In the genomic region with DNA sequence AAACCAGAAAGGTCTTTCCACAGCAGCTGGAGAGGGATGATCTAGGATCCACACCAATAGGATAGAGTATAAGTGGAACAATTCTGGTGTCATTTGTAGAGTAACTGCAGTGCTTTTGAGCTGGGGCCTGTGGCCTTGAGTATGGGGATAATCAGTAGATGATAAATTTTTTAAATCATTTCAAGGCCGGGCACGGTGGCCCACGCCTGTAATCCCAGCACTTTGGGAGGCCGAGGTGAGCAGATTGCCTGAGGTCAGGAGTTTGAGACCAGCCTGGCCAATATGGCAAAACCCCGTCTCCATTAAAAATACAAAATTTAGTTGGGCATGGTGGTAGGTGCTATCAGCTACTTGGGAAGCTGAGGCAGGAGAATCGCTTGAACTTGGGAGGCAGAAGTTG, we compare ENCODE assay signal across 11 cellular contexts. TPM values are rescaled to one million over a fixed set of nuclear protein-coding genes. Genes with fewer than 3 reads are reported as not detected.
DNase-seq lines count a peak whose midpoint lies in the region; ATAC-seq and TF ChIP-seq lines count a peak whose summit lies in the region.
"Not testable (repeated sequence)": the region's sequence is repeated elsewhere in the genome, so short reads cannot be mapped to it uniquely, and the experiment has no call there.
"Had no signal": no experiment of that assay in that cellular context is flagged by ENCODE, and none has a peak within 500 bp of the region (broad histone marks: within the 10 kb centered on the region; RNA-seq: fewer than 3 reads in every experiment).

No MANE protein-coding gene starts in this region.

- peaks cover 15% of the 10 kb centered on the region for H3K4me1 Mint-ChIP-seq in CD14-positive monocyte
- peaks cover 23% of the 10 kb centered on the region for H3K4me1 Mint-ChIP-seq in T-helper 17 cell
- H3K4me1 Mint-ChIP-seq in activated T-cell treated with anti-CD3 and anti-CD28 coated beads, Interleukin-2, amount 50 U/mL, for 24 hours (ENCODE audit: low read depth) = peaks cover 45% of the 10 kb centered on the region
- H3K4me1 Mint-ChIP-seq in activated naive CD8-positive, alpha-beta T cell treated with anti-CD3 and anti-CD28 coated beads for 36 hours = peaks cover 18% of the 10 kb centered on the region
- not testable (repeated sequence) for H3K4me1 Mint-ChIP-seq in chondrocyte (ENCODE audit: low read depth)
- peaks cover 15 to 28% of the 10 kb centered on the region in 2 donors for H3K4me1 Mint-ChIP-seq in natural killer cell treated with Interleukin-12 subunit alpha and Interleukin-12 subunit beta and Interleukin-15 and Interleukin-18, amount 100 ng/mL, for 72 hours (ENCODE audit: low read depth in 2 of 2)
- H3K4me1 Mint-ChIP-seq in stimulated activated memory B cell treated with anti-CD40 and anti-IgM and Interleukin-4, amounts not matched to agents 10 μg/mL and 1 μg/mL and 100 μg/mL, for 72 hours = peaks cover 38% of the 10 kb centered on the region

- H3K4me3 Mint-ChIP-seq in CD14-positive monocyte; T-helper 17 cell; activated T-cell treated with anti-CD3 and anti-CD28 coated beads, Interleukin-2, amount 50 U/mL, for 24 hours; activated naive CD8-positive, alpha-beta T cell treated with anti-CD3 and anti-CD28 coated beads for 36 hours; chondrocyte (ENCODE audit: unreplicated experiment); stimulated activated memory B cell treated with anti-CD40 and anti-IgM and Interleukin-4, amounts not matched to agents 10 μg/mL and 1 μg/mL and 100 μg/mL, for 72 hours: not testable (repeated sequence)
- H3K4me3 Mint-ChIP-seq in natural killer cell treated with Interleukin-12 subunit alpha and Interleukin-12 subunit beta and Interleukin-15 and Interleukin-18, amount 100 ng/mL, for 72 hours = peak overlapping the region; percentile 44

- H3K79me2 ChIP-seq in PC-3 (ENCODE audit: low read length) = not testable (repeated sequence)

- peaks cover 27% of the 10 kb centered on the region for H3K4me1 ChIP-seq in PC-3 (ENCODE audit: insufficient read depth, low read length)

- not testable (repeated sequence) for H3K36me3 ChIP-seq in PC-3 (ENCODE audit: low read depth, low read length)

- H3K4me3 ChIP-seq in PC-3 (ENCODE audit: low read length) = not testable (repeated sequence)

- not testable (repeated sequence) for BruUV-seq in PC-3 (replicated peaks; lab: Mats Ljungman, UMichigan)

- H3K27ac ChIP-seq in PC-3 (ENCODE audit: low read length) = peak overlapping the region; percentile 75

- DNase-seq in CD14-positive monocyte (ENCODE audit: low spot score); PC-3; T-helper 17 cell; activated T-cell treated with anti-CD3 and anti-CD28 coated beads, Interleukin-2, amount 50 U/mL, for 24 hours; activated naive CD8-positive, alpha-beta T cell treated with anti-CD3 and anti-CD28 coated beads for 36 hours; natural killer cell treated with Interleukin-12 subunit alpha and Interleukin-12 subunit beta and Interleukin-15 and Interleukin-18, amount 100 ng/mL, for 72 hours (ENCODE audit: low spot score): not testable (repeated sequence)
- peak; percentile 29 for DNase-seq in chondrocyte (ENCODE audit: low spot score)

- not testable (repeated sequence) for ATAC-seq in PC-3; T-helper 17 cell; natural killer cell treated with Interleukin-12 subunit alpha and Interleukin-12 subunit beta and Interleukin-15 and Interleukin-18, amount 100 ng/mL, for 72 hours; stimulated activated memory B cell treated with anti-CD40 and anti-IgM and Interleukin-4, amounts not matched to agents 10 μg/mL and 1 μg/mL and 100 μg/mL, for 72 hours

- peak overlapping the region; percentile 24; the same call in 1 of the 2 replicates for H2AFZ ChIP-seq in PC-3 (ENCODE audit: low read length)

- CTCF ChIA-PET in PC-3 (lab: Charles Lee) = not testable (repeated sequence)

- not testable (repeated sequence) for H3K9me3 Mint-ChIP-seq in CD14-positive monocyte; activated T-cell treated with anti-CD3 and anti-CD28 coated beads, Interleukin-2, amount 50 U/mL, for 24 hours; activated naive CD8-positive, alpha-beta T cell treated with anti-CD3 and anti-CD28 coated beads for 36 hours; chondrocyte (ENCODE audit: low read depth); natural killer cell treated with Interleukin-12 subunit alpha and Interleukin-12 subunit beta and Interleukin-15 and Interleukin-18, amount 100 ng/mL, for 72 hours; stimulated activated memory B cell treated with anti-CD40 and anti-IgM and Interleukin-4, amounts not matched to agents 10 μg/mL and 1 μg/mL and 100 μg/mL, for 72 hours

- H3K9me2 ChIP-seq in PC-3 (replicated peaks; ENCODE audit: low read length) = not testable (repeated sequence)

- H3K9ac ChIP-seq in PC-3 (ENCODE audit: low read length) = not testable (repeated sequence)

- TF ChIP-seq CTCF in CD14-positive monocyte (IDR thresholded peaks at IDR 0.05); PC-3 (conservative IDR thresholded peaks at IDR 0.05; ENCODE audit: low read depth, low read length); chondrocyte (IDR thresholded peaks at IDR 0.05): not testable (repeated sequence)

- peak overlapping the region; percentile 25; the same call in 1 of the 2 replicates for H3K4me2 ChIP-seq in PC-3 (ENCODE audit: low read length)

- not testable (repeated sequence) for H3F3A ChIP-seq in PC-3 (ENCODE audit: low read length, unreplicated experiment)

- POLR2A ChIA-PET in PC-3 (lab: Charles Lee; ENCODE audit: unreplicated experiment) = not testable (repeated sequence)

- intact Hi-C loops in CD14-positive monocyte (cut with micrococcal nuclease); PC-3 (cut with micrococcal nuclease): not testable (repeated sequence)

- H3K27me3 Mint-ChIP-seq in CD14-positive monocyte (ENCODE audit: low read depth in 3 of 3) = peaks cover 2 to 14% (median 3%) of the 10 kb centered on the region in 3 donors
- not testable (repeated sequence) for H3K27me3 Mint-ChIP-seq in T-helper 17 cell; activated T-cell treated with anti-CD3 and anti-CD28 coated beads, Interleukin-2, amount 50 U/mL, for 24 hours; activated naive CD8-positive, alpha-beta T cell treated with anti-CD3 and anti-CD28 coated beads for 36 hours; chondrocyte (ENCODE audit: low read depth); natural killer cell treated with Interleukin-12 subunit alpha and Interleukin-12 subunit beta and Interleukin-15 and Interleukin-18, amount 100 ng/mL, for 72 hours; stimulated activated memory B cell treated with anti-CD40 and anti-IgM and Interleukin-4, amounts not matched to agents 10 μg/mL and 1 μg/mL and 100 μg/mL, for 72 hours

- H3K9me3 ChIP-seq in PC-3 (ENCODE audit: low read length); T-helper 17 cell (ENCODE audit: control insufficient read depth, low read length, poor library complexity, severe bottlenecking): not testable (repeated sequence)

- not testable (repeated sequence) for H4K20me1 ChIP-seq in PC-3 (ENCODE audit: low read length)

- H3K27ac Mint-ChIP-seq in CD14-positive monocyte = peak overlapping the region in 6 of 7 donors; percentile 7 to 94 (median 74)
- peak overlapping the region; percentile 75 for H3K27ac Mint-ChIP-seq in T-helper 17 cell
- peak overlapping the region; percentile 84 for H3K27ac Mint-ChIP-seq in activated T-cell treated with anti-CD3 and anti-CD28 coated beads, Interleukin-2, amount 50 U/mL, for 24 hours
- peak overlapping the region; percentile 6 for H3K27ac Mint-ChIP-seq in activated naive CD8-positive, alpha-beta T cell treated with anti-CD3 and anti-CD28 coated beads for 36 hours
- peak overlapping the region; percentile 45 for H3K27ac Mint-ChIP-seq in chondrocyte (ENCODE audit: unreplicated experiment)
- peak overlapping the region; percentile 41 to 69 for H3K27ac Mint-ChIP-seq in natural killer cell treated with Interleukin-12 subunit alpha and Interleukin-12 subunit beta and Interleukin-15 and Interleukin-18, amount 100 ng/mL, for 72 hours
- peak overlapping the region; percentile 50 for H3K27ac Mint-ChIP-seq in stimulated activated memory B cell treated with anti-CD40 and anti-IgM and Interleukin-4, amounts not matched to agents 10 μg/mL and 1 μg/mL and 100 μg/mL, for 72 hours

- H3K27me3 ChIP-seq in PC-3 (ENCODE audit: low read length) = not testable (repeated sequence)

- H3K36me3 Mint-ChIP-seq in CD14-positive monocyte; T-helper 17 cell (ENCODE audit: low read depth); activated naive CD8-positive, alpha-beta T cell treated with anti-CD3 and anti-CD28 coated beads for 36 hours; chondrocyte (ENCODE audit: low read depth); natural killer cell treated with Interleukin-12 subunit alpha and Interleukin-12 subunit beta and Interleukin-15 and Interleukin-18, amount 100 ng/mL, for 72 hours; stimulated activated memory B cell treated with anti-CD40 and anti-IgM and Interleukin-4, amounts not matched to agents 10 μg/mL and 1 μg/mL and 100 μg/mL, for 72 hours: not testable (repeated sequence)
- H3K36me3 Mint-ChIP-seq in activated T-cell treated with anti-CD3 and anti-CD28 coated beads, Interleukin-2, amount 50 U/mL, for 24 hours (ENCODE audit: low read depth) = peaks cover 12% of the 10 kb centered on the region

RNA-seq across cellular contexts. Expression of a gene that starts 20.9 kb away (rescaled TPM):
- 10 to 100 TPM; 27.8 to 37.7 TPM for polyA plus RNA-seq in CD14-positive monocyte
- 6.1 and 8.2 TPM in 2 replicates for total RNA-seq in PC-3 (2014; rRNA removed)
- 100 to 1,000 TPM; 126 to 139 TPM for total RNA-seq in T-helper 17 cell
- total RNA-seq in activated naive CD8-positive, alpha-beta T cell treated with anti-CD3 and anti-CD28 coated beads for 36 hours = 10 to 100 TPM; 59.5 to 61.7 TPM
- total RNA-seq in chondrocyte = 7.5 to 14.4 TPM (median 12.9 TPM) in 3 replicates
- total RNA-seq in natural killer cell treated with Interleukin-12 subunit alpha and Interleukin-12 subunit beta and Interleukin-15 and Interleukin-18, amount 100 ng/mL, for 72 hours = 100 to 1,000 TPM in 1 of 2 donors, 10 to 100 TPM in 1; 81.4 to 115 TPM

RNA-seq across cellular contexts. Expression of a gene that starts 52.3 kb away (rescaled TPM):
- polyA plus RNA-seq in CD14-positive monocyte = not detected
- 0.18 and 0.40 TPM in 2 replicates for total RNA-seq in PC-3 (2014; rRNA removed)
- under 1 TPM in 1 of 2 donors, not detected in 1; 0.44 TPM for total RNA-seq in T-helper 17 cell
- total RNA-seq in activated naive CD8-positive, alpha-beta T cell treated with anti-CD3 and anti-CD28 coated beads for 36 hours = under 1 TPM in 1 of 2 experiments, not detected in 1; 0.16 TPM
- not detected in 3 replicates for total RNA-seq in chondrocyte
- total RNA-seq in natural killer cell treated with Interleukin-12 subunit alpha and Interleukin-12 subunit beta and Interleukin-15 and Interleukin-18, amount 100 ng/mL, for 72 hours = under 1 TPM in 1 of 2 donors, not detected in 1; 0.64 TPM
- total RNA-seq: CD4-positive, CD25-positive, alpha-beta regulatory T cell; SJCRH30 had no signal
- polyA plus RNA-seq: BJ had no signal

Comparison
In these comparisons a context has a peak if more than half of its experiments do, and no peak if none do; other contexts are left out.
1. H3K27ac Mint-ChIP-seq: peak in every context shown above with its lines; median percentile 84 in activated T-cell treated with anti-CD3 and anti-CD28 coated beads, Interleukin-2, amount 50 U/mL, for 24 hours; 75 in T-helper 17 cell; 74 in CD14-positive monocyte; 55 in natural killer cell treated with Interleukin-12 subunit alpha and Interleukin-12 subunit beta and Interleukin-15 and Interleukin-18, amount 100 ng/mL, for 72 hours; 50 in stimulated activated memory B cell treated with anti-CD40 and anti-IgM and Interleukin-4, amounts not matched to agents 10 μg/mL and 1 μg/mL and 100 μg/mL, for 72 hours; 45 in chondrocyte; 6 in activated naive CD8-positive, alpha-beta T cell treated with anti-CD3 and anti-CD28 coated beads for 36 hours.